Comparison of ENCODE assay signal across 21 cellular contexts in genomic region chr2:148391324-148391723, GRCh38.
DNase-seq lines count a peak whose midpoint lies in the region; ATAC-seq, FAIRE-seq and TF ChIP-seq lines count a peak whose summit lies in the region.
"Had no signal": no experiment of that assay in that cellular context is flagged by ENCODE, and none has a peak within 500 bp of the region (broad histone marks: within the 10 kb centered on the region; RNA-seq: fewer than 3 reads in every experiment).

No MANE protein-coding gene starts in this region.

- no peak for TF ChIP-seq CTCF in astrocyte of the spinal cord (IDR thresholded peaks at IDR 0.05; ENCODE audit: low read depth, low read length)

- no peaks in the 10 kb centered on the region for H3K4me1 ChIP-seq in naive thymus-derived CD4-positive, alpha-beta T cell (ENCODE audit: control insufficient read depth in 2 of 2, insufficient read depth in 2 of 2, low read length in 2 of 2)
- H3K4me1 ChIP-seq: upper lobe of right lung had no signal

- H3K9me3 Mint-ChIP-seq in naive thymus-derived CD4-positive, alpha-beta T cell: peaks cover 0 to 6% (median 0%) of the 10 kb centered on the region in 11 donors
- H3K9me3 Mint-ChIP-seq: central memory CD8-positive, alpha-beta T cell; effector memory CD8-positive, alpha-beta T cell; IgD-negative memory B cell; stimulated activated naive CD8-positive, alpha-beta T cell treated with anti-CD3 and anti-CD28 coated beads, Interleukin-15, amount 100 ng/mL, for 72 hours had no signal

- H3K27ac Mint-ChIP-seq in naive thymus-derived CD4-positive, alpha-beta T cell: no peak overlapping the region
- H3K27ac Mint-ChIP-seq: activated naive CD8-positive, alpha-beta T cell treated with anti-CD3 and anti-CD28 coated beads for 36 hours; effector memory CD8-positive, alpha-beta T cell; IgD-negative memory B cell; memory B cell; stimulated activated naive CD8-positive, alpha-beta T cell treated with anti-CD3 and anti-CD28 coated beads, Interleukin-15, amount 100 ng/mL, for 72 hours had no signal

- DNase-seq in AG08395 (ENCODE audit: low spot score) (peak; percentile 5), HS-5 (ENCODE audit: low read depth) (peak; percentile 40), astrocyte of the spinal cord (ENCODE audit: low read depth, low spot score) (peak; percentile 30), glomerular visceral epithelial cell (ENCODE audit: extremely low spot score) (peak; percentile 1), GM19239 (ENCODE audit: insufficient read length, low spot score) (no peak), GOT3 (lab: John Stamatoyannopoulos, UW) (no peak)
- no peak for DNase-seq in naive thymus-derived CD4-positive, alpha-beta T cell
- DNase-seq: activated naive CD8-positive, alpha-beta T cell treated with anti-CD3 and anti-CD28 coated beads for 36 hours; activated T-cell treated with anti-CD3 and anti-CD28 coated beads, Interleukin-2, amount 50 U/mL, for 4 hours; AML-193; effector memory CD8-positive, alpha-beta T cell; NCI-H1048; NCI-H2107; stimulated activated naive CD8-positive, alpha-beta T cell treated with anti-CD3 and anti-CD28 coated beads, Interleukin-15, amount 100 ng/mL, for 72 hours; upper lobe of right lung had no signal

- H3K4me3 Mint-ChIP-seq in naive thymus-derived CD4-positive, alpha-beta T cell: no peak overlapping the region
- H3K4me3 Mint-ChIP-seq: activated naive CD8-positive, alpha-beta T cell treated with anti-CD3 and anti-CD28 coated beads for 36 hours; activated T-cell treated with anti-CD3 and anti-CD28 coated beads, Interleukin-2, amount 50 U/mL, for 4 hours; central memory CD8-positive, alpha-beta T cell; effector memory CD8-positive, alpha-beta T cell; IgD-negative memory B cell; memory B cell; nephron; stimulated activated naive CD8-positive, alpha-beta T cell treated with anti-CD3 and anti-CD28 coated beads, Interleukin-15, amount 100 ng/mL, for 72 hours had no signal

- peaks cover 0 to 11% (median 0%) of the 10 kb centered on the region in 7 donors for H3K4me1 Mint-ChIP-seq in naive thymus-derived CD4-positive, alpha-beta T cell
- H3K4me1 Mint-ChIP-seq: activated naive CD8-positive, alpha-beta T cell treated with anti-CD3 and anti-CD28 coated beads for 36 hours; central memory CD8-positive, alpha-beta T cell; stimulated activated naive CD8-positive, alpha-beta T cell treated with anti-CD3 and anti-CD28 coated beads, Interleukin-15, amount 100 ng/mL, for 72 hours had no signal

- H3K27me3 Mint-ChIP-seq in naive thymus-derived CD4-positive, alpha-beta T cell: no peaks in the 10 kb centered on the region
- H3K27me3 Mint-ChIP-seq: activated naive CD8-positive, alpha-beta T cell treated with anti-CD3 and anti-CD28 coated beads for 36 hours; central memory CD8-positive, alpha-beta T cell; effector memory CD8-positive, alpha-beta T cell; IgD-negative memory B cell; memory B cell; stimulated activated naive CD8-positive, alpha-beta T cell treated with anti-CD3 and anti-CD28 coated beads, Interleukin-15, amount 100 ng/mL, for 72 hours had no signal

- intact Hi-C loops in naive thymus-derived CD4-positive, alpha-beta T cell (cut with micrococcal nuclease): no loop called here

- no peak for FAIRE-seq in GM19239 (lab: Jason Lieb, UNC)
- FAIRE-seq: D721Med had no signal

- no peak for ATAC-seq in HG03139 (IDR thresholded peaks at IDR 0.05; ENCODE audit: unreplicated experiment)
- ATAC-seq in naive thymus-derived CD4-positive, alpha-beta T cell: no peak
- ATAC-seq: activated T-cell treated with anti-CD3 and anti-CD28 coated beads, Interleukin-2, amount 50 U/mL, for 4 hours; effector memory CD8-positive, alpha-beta T cell; stimulated activated naive CD8-positive, alpha-beta T cell treated with anti-CD3 and anti-CD28 coated beads, Interleukin-15, amount 100 ng/mL, for 72 hours; upper lobe of right lung had no signal

- no peaks in the 10 kb centered on the region for H3K36me3 ChIP-seq in naive thymus-derived CD4-positive, alpha-beta T cell (ENCODE audit: control insufficient read depth in 2 of 3, insufficient read depth in 3 of 3, low read length in 3 of 3)
- H3K36me3 ChIP-seq: upper lobe of right lung had no signal

- H3K9me3 ChIP-seq in naive thymus-derived CD4-positive, alpha-beta T cell (ENCODE audit: control insufficient read depth in 2 of 3, low read length in 3 of 3): no peaks in the 10 kb centered on the region
- H3K9me3 ChIP-seq: upper lobe of right lung had no signal

- H3K27me3 ChIP-seq in naive thymus-derived CD4-positive, alpha-beta T cell (ENCODE audit: control insufficient read depth in 2 of 2, insufficient read depth in 2 of 2, low read length in 2 of 2): no peaks in the 10 kb centered on the region
- H3K27me3 ChIP-seq: upper lobe of right lung had no signal

- H3K27ac ChIP-seq in naive thymus-derived CD4-positive, alpha-beta T cell (ENCODE audit: low read depth, low read length): no peak overlapping the region
- H3K27ac ChIP-seq: upper lobe of right lung had no signal

- no peak overlapping the region for H3K4me3 ChIP-seq in astrocyte of the spinal cord (ENCODE audit: low read depth, low read length)
- H3K4me3 ChIP-seq in naive thymus-derived CD4-positive, alpha-beta T cell (ENCODE audit: low read length): no peak overlapping the region
- H3K4me3 ChIP-seq: upper lobe of right lung had no signal

- in situ Hi-C loops in astrocyte of the spinal cord (cut with HindIII; ENCODE audit: low sequenced_read_pairs): no loop called here

- H3K36me3 Mint-ChIP-seq in naive thymus-derived CD4-positive, alpha-beta T cell: peaks cover 0 to 24% (median 11%) of the 10 kb centered on the region in 5 donors

- CTCF ChIA-PET in naive thymus-derived CD4-positive, alpha-beta T cell (lab: Charles Lee): interaction anchor here (0.6 to 0.8 kb wide), 2 partner anchors 48 to 336 kb away, joined by 3 read pairs; no protein-coding TSS in a partner anchor

- POLR2A ChIA-PET in naive thymus-derived CD4-positive, alpha-beta T cell (lab: Charles Lee): no interaction called here

Comparison
In these comparisons a context has a peak if more than half of its experiments do, and no peak if none do; other contexts are left out.
1. DNase-seq: peak in AG08395 (single experiment), HS-5 (single experiment), astrocyte of the spinal cord (single experiment) and glomerular visceral epithelial cell (single experiment); none in GM19239 (single experiment), GOT3 (single experiment) and naive thymus-derived CD4-positive, alpha-beta T cell (0 of 9).